Comparison of ENCODE assay signal across 17 cellular contexts in the genomic region with DNA sequence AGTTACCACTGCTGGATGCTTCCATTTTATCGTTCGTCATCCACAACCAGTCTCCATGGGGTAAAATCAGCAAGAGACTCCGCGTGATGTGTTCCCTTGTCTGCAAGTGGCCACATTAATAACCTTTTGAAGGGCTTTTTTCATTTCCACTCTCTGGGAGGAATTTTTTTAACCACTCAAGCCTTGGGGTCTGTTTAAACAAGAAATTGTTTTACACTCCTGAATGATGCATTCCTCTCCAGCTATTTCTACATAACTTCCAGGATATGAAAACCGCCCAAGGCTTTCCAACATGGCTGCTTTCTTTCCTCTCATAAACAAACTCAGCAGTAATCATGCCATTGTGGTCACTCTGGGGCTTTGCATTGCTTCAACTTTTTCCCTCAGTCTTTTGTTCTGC.
DNase-seq lines count a peak whose midpoint lies in the region; ATAC-seq and TF ChIP-seq lines count a peak whose summit lies in the region.
"Had no signal": no experiment of that assay in that cellular context is flagged by ENCODE, and none has a peak within 500 bp of the region (broad histone marks: within the 10 kb centered on the region; RNA-seq: fewer than 3 reads in every experiment).

No MANE protein-coding gene starts in this region.

- H3K4me3 ChIP-seq in AG10803 (ENCODE audit: low read length) (no peak overlapping the region), neuron (ENCODE audit: low read length) (no peak overlapping the region), suprapubic skin (no peak overlapping the region)
- H3K4me3 ChIP-seq: right lobe of liver, tibial nerve had no signal

- TF ChIP-seq CTCF in AG10803 (conservative IDR thresholded peaks at IDR 0.05; ENCODE audit: low read length) (no peak), nephron progenitor cell (IDR thresholded peaks at IDR 0.05) (no peak), suprapubic skin (IDR thresholded peaks at IDR 0.05) (no peak)

- H3K36me3 Mint-ChIP-seq in nephron progenitor cell (ENCODE audit: low read depth), result peaks cover 5% of the 10 kb centered on the region
- H3K36me3 Mint-ChIP-seq in effector memory CD8-positive, alpha-beta T cell (ENCODE audit: insufficient read depth), result peaks cover 4% of the 10 kb centered on the region
- H3K36me3 Mint-ChIP-seq: brain, T-cell had no signal

- no peaks in the 10 kb centered on the region for H3K9me3 ChIP-seq in neuron (ENCODE audit: low read length)
- H3K9me3 ChIP-seq in suprapubic skin, result no peaks in the 10 kb centered on the region
- H3K9me3 ChIP-seq: right lobe of liver, tibial nerve had no signal

- no peak for ATAC-seq in effector memory CD8-positive, alpha-beta T cell (replicated peaks)
- ATAC-seq: right lobe of liver, T-cell had no signal

- TF ChIP-seq POLR2A in suprapubic skin (IDR thresholded peaks at IDR 0.05), result no peak

- 90% methylated on average over 5 of the region's 5 CpGs for WGBS in suprapubic skin

- no peak overlapping the region for H3K27ac Mint-ChIP-seq in nephron progenitor cell
- no peak overlapping the region for H3K27ac Mint-ChIP-seq in effector memory CD8-positive, alpha-beta T cell
- H3K27ac Mint-ChIP-seq: activated B cell treated with CpG ODN at 0.5 μM for 24 hours, brain, T-cell had no signal

- TF ChIP-seq EP300 in suprapubic skin (IDR thresholded peaks at IDR 0.05), result no peak

- in situ Hi-C loops in SK-MEL-5 (cut with HindIII; ENCODE audit: low pct_unique_long_range_greater_than_20kb, low sequenced_read_pairs), result no loop called here

- H3K9me3 Mint-ChIP-seq in nephron progenitor cell, result peaks cover 8% of the 10 kb centered on the region
- H3K9me3 Mint-ChIP-seq in effector memory CD8-positive, alpha-beta T cell, result no peaks in the 10 kb centered on the region
- H3K9me3 Mint-ChIP-seq: activated B cell treated with CpG ODN at 0.5 μM for 24 hours, T-cell had no signal

- H3K27ac ChIP-seq in suprapubic skin, result no peak overlapping the region
- H3K27ac ChIP-seq: right lobe of liver, tibial nerve had no signal

- H3K27me3 Mint-ChIP-seq in nephron progenitor cell (ENCODE audit: low read depth, poor library complexity), result no peaks in the 10 kb centered on the region
- H3K27me3 Mint-ChIP-seq in effector memory CD8-positive, alpha-beta T cell, result peaks cover 35 to 39% of the 10 kb centered on the region in 2 donors
- H3K27me3 Mint-ChIP-seq: activated B cell treated with CpG ODN at 0.5 μM for 24 hours, brain had no signal

- no peaks in the 10 kb centered on the region for H3K4me1 ChIP-seq in neuron (ENCODE audit: insufficient read depth, low read length)
- H3K4me1 ChIP-seq in suprapubic skin, result no peaks in the 10 kb centered on the region
- H3K4me1 ChIP-seq: right lobe of liver, tibial nerve had no signal

- H3K4me1 Mint-ChIP-seq in nephron progenitor cell, result peaks cover 42% of the 10 kb centered on the region
- peaks cover 17 to 40% of the 10 kb centered on the region in 2 donors for H3K4me1 Mint-ChIP-seq in effector memory CD8-positive, alpha-beta T cell (ENCODE audit: low read depth in 2 of 2)
- H3K4me1 Mint-ChIP-seq: activated B cell treated with CpG ODN at 0.5 μM for 24 hours had no signal

- DNase-seq in AG10803 (ENCODE audit: low read depth) (peak; percentile 76), SK-MEL-5 (ENCODE audit: low read depth, low spot score) (peak; percentile 90), epidermal melanocyte (ENCODE audit: insufficient read length, low spot score) (peak; percentile 73), nucleus accumbens (lab: John Stamatoyannopoulos, UW) (no peak), nephron progenitor cell (no peak), suprapubic skin (ENCODE audit: low spot score in 2 of 2) (no peak)
- DNase-seq in effector memory CD8-positive, alpha-beta T cell, result no peak
- DNase-seq: activated B cell treated with CpG ODN at 0.5 μM for 24 hours; activated gamma-delta T cell treated with Interleukin-2 at 50 U/mL for 16 hours; effector CD8-positive, alpha-beta T cell; HCEC 1CT; right lobe of liver; stimulated activated CD4-positive, alpha-beta T cell treated with anti-CD3 and anti-CD28 coated beads, Interleukin-4, amount 100 ng/mL, for 24 hours; T-cell had no signal

- peak overlapping the region; percentile 27 for H2AFZ ChIP-seq in neuron (ENCODE audit: low read depth, low read length)

- H3K27me3 ChIP-seq in neuron (ENCODE audit: insufficient read depth, low read length) (no peaks in the 10 kb centered on the region), suprapubic skin (no peaks in the 10 kb centered on the region)
- H3K27me3 ChIP-seq: right lobe of liver, tibial nerve had no signal

- H3K4me3 Mint-ChIP-seq in nephron progenitor cell, result no peak overlapping the region
- H3K4me3 Mint-ChIP-seq in effector memory CD8-positive, alpha-beta T cell, result no peak overlapping the region
- H3K4me3 Mint-ChIP-seq: activated B cell treated with CpG ODN at 0.5 μM for 24 hours, brain, T-cell had no signal

- H3K36me3 ChIP-seq in neuron (ENCODE audit: insufficient read depth, low read length), result no peaks in the 10 kb centered on the region
- H3K36me3 ChIP-seq in suprapubic skin, result no peaks in the 10 kb centered on the region
- H3K36me3 ChIP-seq: right lobe of liver, tibial nerve had no signal

Comparison
In these comparisons a context has a peak if more than half of its experiments do, and no peak if none do; other contexts are left out.
1. DNase-seq: peak in AG10803 (single experiment), SK-MEL-5 (single experiment) and epidermal melanocyte (single experiment); none in nucleus accumbens (0 of 56), nephron progenitor cell (single experiment), effector memory CD8-positive, alpha-beta T cell (0 of 3) and suprapubic skin (0 of 2).